Comparison of ENCODE assay signal across 1 cellular context in the genomic region with DNA sequence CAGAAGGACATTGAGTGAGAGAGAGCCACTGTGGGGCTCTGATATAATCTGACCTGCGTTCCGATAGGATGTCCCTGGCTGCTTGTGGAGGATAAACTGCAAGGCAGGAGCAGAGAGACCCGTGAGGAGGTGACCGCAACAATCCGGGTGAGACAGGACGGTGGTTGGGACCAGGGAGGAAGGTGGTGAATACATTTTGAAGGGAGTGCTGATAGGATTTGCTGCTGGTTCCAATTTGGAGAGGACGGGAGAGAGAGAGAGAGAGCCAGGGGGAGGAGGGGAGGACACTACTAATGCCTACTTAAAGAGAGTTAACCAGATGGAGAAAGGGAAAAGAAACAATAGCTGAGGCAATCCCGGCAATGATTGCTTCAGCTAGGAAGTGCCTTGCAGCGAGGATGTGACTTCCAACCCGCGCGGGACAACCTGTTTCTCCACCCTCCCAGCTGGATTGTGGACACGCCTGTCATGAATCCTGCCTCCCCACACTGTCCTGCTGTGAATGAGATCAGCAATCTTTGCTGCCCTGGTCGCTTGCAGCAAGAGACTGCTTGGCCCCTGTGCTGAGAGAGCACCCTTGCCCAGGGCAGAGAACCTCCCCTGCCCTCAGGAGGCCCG.
TF ChIP-seq lines count a peak whose summit lies in the region.

No MANE protein-coding gene starts in this region.

TF ChIP-seq in K562, 482 proteins besides CTCF, POLR2A, EP300 and RAD21 (continued from another document and continues in another):
- TF ChIP-seq POLR2AphosphoS5 (IDR thresholded peaks at IDR 0.05; ENCODE audit: control insufficient read depth, insufficient read depth, low read depth, low read length), result no peak
- no peak for TF ChIP-seq ZNF695 (CRISPR knock-in tag; IDR thresholded peaks at IDR 0.05)
- TF ChIP-seq, protein P1, sequence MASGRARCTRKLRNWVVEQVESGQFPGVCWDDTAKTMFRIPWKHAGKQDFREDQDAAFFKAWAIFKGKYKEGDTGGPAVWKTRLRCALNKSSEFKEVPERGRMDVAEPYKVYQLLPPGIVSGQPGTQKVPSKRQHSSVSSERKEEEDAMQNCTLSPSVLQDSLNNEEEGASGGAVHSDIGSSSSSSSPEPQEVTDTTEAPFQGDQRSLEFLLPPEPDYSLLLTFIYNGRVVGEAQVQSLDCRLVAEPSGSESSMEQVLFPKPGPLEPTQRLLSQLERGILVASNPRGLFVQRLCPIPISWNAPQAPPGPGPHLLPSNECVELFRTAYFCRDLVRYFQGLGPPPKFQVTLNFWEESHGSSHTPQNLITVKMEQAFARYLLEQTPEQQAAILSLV (tag; IDR thresholded peaks at IDR 0.05), result 0 out of 2 replicates have a peak, but pooled peaks have one; percentile 33
- no peak for TF ChIP-seq GATA2 (CRISPR knock-in tag; IDR thresholded peaks at IDR 0.05)
- TF ChIP-seq RB1 (IDR thresholded peaks at IDR 0.05; ENCODE audit: low read depth), result no peak
- TF ChIP-seq DPF2 (IDR thresholded peaks at IDR 0.05), result no peak
- TF ChIP-seq SAFB2 (IDR thresholded peaks at IDR 0.05; ENCODE audit: borderline replicate concordance, low read depth, low read length, severe bottlenecking), result no peak
- no peak for TF ChIP-seq ZNF12 (CRISPR knock-in tag; IDR thresholded peaks at IDR 0.05)
- no peak for TF ChIP-seq PTBP1 (IDR thresholded peaks at IDR 0.05; ENCODE audit: low read depth, low read length)
- TF ChIP-seq, protein P2, sequence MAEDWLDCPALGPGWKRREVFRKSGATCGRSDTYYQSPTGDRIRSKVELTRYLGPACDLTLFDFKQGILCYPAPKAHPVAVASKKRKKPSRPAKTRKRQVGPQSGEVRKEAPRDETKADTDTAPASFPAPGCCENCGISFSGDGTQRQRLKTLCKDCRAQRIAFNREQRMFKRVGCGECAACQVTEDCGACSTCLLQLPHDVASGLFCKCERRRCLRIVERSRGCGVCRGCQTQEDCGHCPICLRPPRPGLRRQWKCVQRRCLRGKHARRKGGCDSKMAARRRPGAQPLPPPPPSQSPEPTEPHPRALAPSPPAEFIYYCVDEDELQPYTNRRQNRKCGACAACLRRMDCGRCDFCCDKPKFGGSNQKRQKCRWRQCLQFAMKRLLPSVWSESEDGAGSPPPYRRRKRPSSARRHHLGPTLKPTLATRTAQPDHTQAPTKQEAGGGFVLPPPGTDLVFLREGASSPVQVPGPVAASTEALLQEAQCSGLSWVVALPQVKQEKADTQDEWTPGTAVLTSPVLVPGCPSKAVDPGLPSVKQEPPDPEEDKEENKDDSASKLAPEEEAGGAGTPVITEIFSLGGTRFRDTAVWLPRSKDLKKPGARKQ (CRISPR knock-in tag; IDR thresholded peaks at IDR 0.05), result no peak
- TF ChIP-seq ZNF830 (CRISPR knock-in tag; IDR thresholded peaks at IDR 0.05), result no peak
- TF ChIP-seq, protein P3, sequence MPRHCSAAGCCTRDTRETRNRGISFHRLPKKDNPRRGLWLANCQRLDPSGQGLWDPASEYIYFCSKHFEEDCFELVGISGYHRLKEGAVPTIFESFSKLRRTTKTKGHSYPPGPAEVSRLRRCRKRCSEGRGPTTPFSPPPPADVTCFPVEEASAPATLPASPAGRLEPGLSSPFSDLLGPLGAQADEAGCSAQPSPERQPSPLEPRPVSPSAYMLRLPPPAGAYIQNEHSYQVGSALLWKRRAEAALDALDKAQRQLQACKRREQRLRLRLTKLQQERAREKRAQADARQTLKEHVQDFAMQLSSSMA (CRISPR knock-in tag; IDR thresholded peaks at IDR 0.05), result no peak
- TF ChIP-seq, protein P4, sequence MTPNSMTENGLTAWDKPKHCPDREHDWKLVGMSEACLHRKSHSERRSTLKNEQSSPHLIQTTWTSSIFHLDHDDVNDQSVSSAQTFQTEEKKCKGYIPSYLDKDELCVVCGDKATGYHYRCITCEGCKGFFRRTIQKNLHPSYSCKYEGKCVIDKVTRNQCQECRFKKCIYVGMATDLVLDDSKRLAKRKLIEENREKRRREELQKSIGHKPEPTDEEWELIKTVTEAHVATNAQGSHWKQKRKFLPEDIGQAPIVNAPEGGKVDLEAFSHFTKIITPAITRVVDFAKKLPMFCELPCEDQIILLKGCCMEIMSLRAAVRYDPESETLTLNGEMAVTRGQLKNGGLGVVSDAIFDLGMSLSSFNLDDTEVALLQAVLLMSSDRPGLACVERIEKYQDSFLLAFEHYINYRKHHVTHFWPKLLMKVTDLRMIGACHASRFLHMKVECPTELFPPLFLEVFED (CRISPR knock-in tag; conservative IDR thresholded peaks at IDR 0.05), result peak; percentile 72; the same call in 1 of the 2 replicates
- TF ChIP-seq, protein P5, sequence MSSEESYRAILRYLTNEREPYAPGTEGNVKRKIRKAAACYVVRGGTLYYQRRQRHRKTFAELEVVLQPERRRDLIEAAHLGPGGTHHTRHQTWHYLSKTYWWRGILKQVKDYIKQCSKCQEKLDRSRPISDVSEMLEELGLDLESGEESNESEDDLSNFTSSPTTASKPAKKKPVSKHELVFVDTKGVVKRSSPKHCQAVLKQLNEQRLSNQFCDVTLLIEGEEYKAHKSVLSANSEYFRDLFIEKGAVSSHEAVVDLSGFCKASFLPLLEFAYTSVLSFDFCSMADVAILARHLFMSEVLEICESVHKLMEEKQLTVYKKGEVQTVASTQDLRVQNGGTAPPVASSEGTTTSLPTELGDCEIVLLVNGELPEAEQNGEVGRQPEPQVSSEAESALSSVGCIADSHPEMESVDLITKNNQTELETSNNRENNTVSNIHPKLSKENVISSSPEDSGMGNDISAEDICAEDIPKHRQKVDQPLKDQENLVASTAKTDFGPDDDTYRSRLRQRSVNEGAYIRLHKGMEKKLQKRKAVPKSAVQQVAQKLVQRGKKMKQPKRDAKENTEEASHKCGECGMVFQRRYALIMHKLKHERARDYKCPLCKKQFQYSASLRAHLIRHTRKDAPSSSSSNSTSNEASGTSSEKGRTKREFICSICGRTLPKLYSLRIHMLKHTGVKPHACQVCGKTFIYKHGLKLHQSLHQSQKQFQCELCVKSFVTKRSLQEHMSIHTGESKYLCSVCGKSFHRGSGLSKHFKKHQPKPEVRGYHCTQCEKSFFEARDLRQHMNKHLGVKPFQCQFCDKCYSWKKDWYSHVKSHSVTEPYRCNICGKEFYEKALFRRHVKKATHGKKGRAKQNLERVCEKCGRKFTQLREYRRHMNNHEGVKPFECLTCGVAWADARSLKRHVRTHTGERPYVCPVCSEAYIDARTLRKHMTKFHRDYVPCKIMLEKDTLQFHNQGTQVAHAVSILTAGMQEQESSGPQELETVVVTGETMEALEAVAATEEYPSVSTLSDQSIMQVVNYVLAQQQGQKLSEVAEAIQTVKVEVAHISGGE (CRISPR knock-in tag; IDR thresholded peaks at IDR 0.05), result no peak
- TF ChIP-seq KHSRP (IDR thresholded peaks at IDR 0.05), result no peak
- no peak for TF ChIP-seq KDM1A (IDR thresholded peaks at IDR 0.05)
- TF ChIP-seq, protein P6, sequence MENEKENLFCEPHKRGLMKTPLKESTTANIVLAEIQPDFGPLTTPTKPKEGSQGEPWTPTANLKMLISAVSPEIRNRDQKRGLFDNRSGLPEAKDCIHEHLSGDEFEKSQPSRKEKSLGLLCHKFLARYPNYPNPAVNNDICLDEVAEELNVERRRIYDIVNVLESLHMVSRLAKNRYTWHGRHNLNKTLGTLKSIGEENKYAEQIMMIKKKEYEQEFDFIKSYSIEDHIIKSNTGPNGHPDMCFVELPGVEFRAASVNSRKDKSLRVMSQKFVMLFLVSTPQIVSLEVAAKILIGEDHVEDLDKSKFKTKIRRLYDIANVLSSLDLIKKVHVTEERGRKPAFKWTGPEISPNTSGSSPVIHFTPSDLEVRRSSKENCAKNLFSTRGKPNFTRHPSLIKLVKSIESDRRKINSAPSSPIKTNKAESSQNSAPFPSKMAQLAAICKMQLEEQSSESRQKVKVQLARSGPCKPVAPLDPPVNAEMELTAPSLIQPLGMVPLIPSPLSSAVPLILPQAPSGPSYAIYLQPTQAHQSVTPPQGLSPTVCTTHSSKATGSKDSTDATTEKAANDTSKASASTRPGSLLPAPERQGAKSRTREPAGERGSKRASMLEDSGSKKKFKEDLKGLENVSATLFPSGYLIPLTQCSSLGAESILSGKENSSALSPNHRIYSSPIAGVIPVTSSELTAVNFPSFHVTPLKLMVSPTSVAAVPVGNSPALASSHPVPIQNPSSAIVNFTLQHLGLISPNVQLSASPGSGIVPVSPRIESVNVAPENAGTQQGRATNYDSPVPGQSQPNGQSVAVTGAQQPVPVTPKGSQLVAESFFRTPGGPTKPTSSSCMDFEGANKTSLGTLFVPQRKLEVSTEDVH (IDR thresholded peaks at IDR 0.05; ENCODE audit: low read depth, partially characterized antibody), result no peak
- no peak for TF ChIP-seq TSC22D4 (tag; IDR thresholded peaks at IDR 0.05)
- no peak for TF ChIP-seq ZNF184 (CRISPR knock-in tag; IDR thresholded peaks at IDR 0.05)
- TF ChIP-seq, protein P7, sequence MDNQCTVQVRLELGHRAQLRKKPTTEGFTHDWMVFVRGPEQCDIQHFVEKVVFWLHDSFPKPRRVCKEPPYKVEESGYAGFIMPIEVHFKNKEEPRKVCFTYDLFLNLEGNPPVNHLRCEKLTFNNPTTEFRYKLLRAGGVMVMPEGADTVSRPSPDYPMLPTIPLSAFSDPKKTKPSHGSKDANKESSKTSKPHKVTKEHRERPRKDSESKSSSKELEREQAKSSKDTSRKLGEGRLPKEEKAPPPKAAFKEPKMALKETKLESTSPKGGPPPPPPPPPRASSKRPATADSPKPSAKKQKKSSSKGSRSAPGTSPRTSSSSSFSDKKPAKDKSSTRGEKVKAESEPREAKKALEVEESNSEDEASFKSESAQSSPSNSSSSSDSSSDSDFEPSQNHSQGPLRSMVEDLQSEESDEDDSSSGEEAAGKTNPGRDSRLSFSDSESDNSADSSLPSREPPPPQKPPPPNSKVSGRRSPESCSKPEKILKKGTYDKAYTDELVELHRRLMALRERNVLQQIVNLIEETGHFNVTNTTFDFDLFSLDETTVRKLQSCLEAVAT (IDR thresholded peaks at IDR 0.05), result no peak
- TF ChIP-seq ZNF24 (IDR thresholded peaks at IDR 0.05), result no peak
- no peak for TF ChIP-seq FOXA3 (CRISPR knock-in tag; conservative IDR thresholded peaks at IDR 0.05 in 1 of 2, IDR thresholded peaks at IDR 0.05 in 1 of 2)
- TF ChIP-seq, protein P8, sequence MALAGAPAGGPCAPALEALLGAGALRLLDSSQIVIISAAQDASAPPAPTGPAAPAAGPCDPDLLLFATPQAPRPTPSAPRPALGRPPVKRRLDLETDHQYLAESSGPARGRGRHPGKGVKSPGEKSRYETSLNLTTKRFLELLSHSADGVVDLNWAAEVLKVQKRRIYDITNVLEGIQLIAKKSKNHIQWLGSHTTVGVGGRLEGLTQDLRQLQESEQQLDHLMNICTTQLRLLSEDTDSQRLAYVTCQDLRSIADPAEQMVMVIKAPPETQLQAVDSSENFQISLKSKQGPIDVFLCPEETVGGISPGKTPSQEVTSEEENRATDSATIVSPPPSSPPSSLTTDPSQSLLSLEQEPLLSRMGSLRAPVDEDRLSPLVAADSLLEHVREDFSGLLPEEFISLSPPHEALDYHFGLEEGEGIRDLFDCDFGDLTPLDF (CRISPR knock-in tag; IDR thresholded peaks at IDR 0.05), result no peak
- TF ChIP-seq PHF8 (IDR thresholded peaks at IDR 0.05; ENCODE audit: borderline replicate concordance, low read length), result no peak
- no peak for TF ChIP-seq GABPB1 (CRISPR knock-in tag; IDR thresholded peaks at IDR 0.05)
- TF ChIP-seq EP400 (IDR thresholded peaks at IDR 0.05), result peak; percentile 71
- no peak for TF ChIP-seq ZNF77 (CRISPR knock-in tag; IDR thresholded peaks at IDR 0.05)
- no peak for TF ChIP-seq ZNF444 (CRISPR knock-in tag; IDR thresholded peaks at IDR 0.05)
- TF ChIP-seq GTF2E2 (tag; IDR thresholded peaks at IDR 0.05), result no peak
- TF ChIP-seq, protein P9, sequence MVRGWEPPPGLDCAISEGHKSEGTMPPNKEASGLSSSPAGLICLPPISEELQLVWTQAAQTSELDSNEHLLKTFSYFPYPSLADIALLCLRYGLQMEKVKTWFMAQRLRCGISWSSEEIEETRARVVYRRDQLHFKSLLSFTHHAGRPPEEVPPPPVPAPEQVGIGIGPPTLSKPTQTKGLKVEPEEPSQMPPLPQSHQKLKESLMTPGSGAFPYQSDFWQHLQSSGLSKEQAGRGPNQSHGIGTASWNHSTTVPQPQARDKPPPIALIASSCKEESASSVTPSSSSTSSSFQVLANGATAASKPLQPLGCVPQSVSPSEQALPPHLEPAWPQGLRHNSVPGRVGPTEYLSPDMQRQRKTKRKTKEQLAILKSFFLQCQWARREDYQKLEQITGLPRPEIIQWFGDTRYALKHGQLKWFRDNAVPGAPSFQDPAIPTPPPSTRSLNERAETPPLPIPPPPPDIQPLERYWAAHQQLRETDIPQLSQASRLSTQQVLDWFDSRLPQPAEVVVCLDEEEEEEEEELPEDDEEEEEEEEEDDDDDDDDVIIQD (CRISPR knock-in tag; IDR thresholded peaks at IDR 0.05), result no peak
- TF ChIP-seq, protein P10, sequence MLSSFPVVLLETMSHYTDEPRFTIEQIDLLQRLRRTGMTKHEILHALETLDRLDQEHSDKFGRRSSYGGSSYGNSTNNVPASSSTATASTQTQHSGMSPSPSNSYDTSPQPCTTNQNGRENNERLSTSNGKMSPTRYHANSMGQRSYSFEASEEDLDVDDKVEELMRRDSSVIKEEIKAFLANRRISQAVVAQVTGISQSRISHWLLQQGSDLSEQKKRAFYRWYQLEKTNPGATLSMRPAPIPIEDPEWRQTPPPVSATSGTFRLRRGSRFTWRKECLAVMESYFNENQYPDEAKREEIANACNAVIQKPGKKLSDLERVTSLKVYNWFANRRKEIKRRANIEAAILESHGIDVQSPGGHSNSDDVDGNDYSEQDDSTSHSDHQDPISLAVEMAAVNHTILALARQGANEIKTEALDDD (IDR thresholded peaks at IDR 0.05), result no peak
- no peak for TF ChIP-seq PCBP2 (IDR thresholded peaks at IDR 0.05; ENCODE audit: low read depth, low read length, poor library complexity, severe bottlenecking)
- no peak for TF ChIP-seq CBX1 (IDR thresholded peaks at IDR 0.05; ENCODE audit: low read depth)
- TF ChIP-seq, protein P11, sequence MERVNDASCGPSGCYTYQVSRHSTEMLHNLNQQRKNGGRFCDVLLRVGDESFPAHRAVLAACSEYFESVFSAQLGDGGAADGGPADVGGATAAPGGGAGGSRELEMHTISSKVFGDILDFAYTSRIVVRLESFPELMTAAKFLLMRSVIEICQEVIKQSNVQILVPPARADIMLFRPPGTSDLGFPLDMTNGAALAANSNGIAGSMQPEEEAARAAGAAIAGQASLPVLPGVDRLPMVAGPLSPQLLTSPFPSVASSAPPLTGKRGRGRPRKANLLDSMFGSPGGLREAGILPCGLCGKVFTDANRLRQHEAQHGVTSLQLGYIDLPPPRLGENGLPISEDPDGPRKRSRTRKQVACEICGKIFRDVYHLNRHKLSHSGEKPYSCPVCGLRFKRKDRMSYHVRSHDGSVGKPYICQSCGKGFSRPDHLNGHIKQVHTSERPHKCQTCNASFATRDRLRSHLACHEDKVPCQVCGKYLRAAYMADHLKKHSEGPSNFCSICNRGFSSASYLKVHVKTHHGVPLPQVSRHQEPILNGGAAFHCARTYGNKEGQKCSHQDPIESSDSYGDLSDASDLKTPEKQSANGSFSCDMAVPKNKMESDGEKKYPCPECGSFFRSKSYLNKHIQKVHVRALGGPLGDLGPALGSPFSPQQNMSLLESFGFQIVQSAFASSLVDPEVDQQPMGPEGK (CRISPR knock-in tag; IDR thresholded peaks at IDR 0.05; ENCODE audit: borderline replicate concordance), result no peak
- no peak for TF ChIP-seq ZFP1 (CRISPR knock-in tag; IDR thresholded peaks at IDR 0.05)
